ENCODE assay signal across 24 cellular contexts in genomic region chr5:116764941-116765340, GRCh38.
"Had no signal": no experiment of that assay in that cellular context is flagged by ENCODE, and none has a peak within 500 bp of the region (broad histone marks: within the 10 kb centered on the region; RNA-seq: fewer than 3 reads in every experiment).

No MANE protein-coding gene starts in this region.

- H3K27me3 Mint-ChIP-seq: activated CD4-positive, alpha-beta T cell treated with anti-CD3 and anti-CD28 coated beads for 36 hours; activated naive CD8-positive, alpha-beta T cell treated with anti-CD3 and anti-CD28 coated beads, Interleukin-2, amount 10 ng/mL, durations not matched to agents 7 days and 5 days; progenitor cell of endocrine pancreas had no signal

- FAIRE-seq: TTC549 had no signal

- H3K9me3 ChIP-seq: right atrium auricular region, tibial nerve, uterus had no signal

- H3K36me3 Mint-ChIP-seq: activated naive CD8-positive, alpha-beta T cell treated with anti-CD3 and anti-CD28 coated beads, Interleukin-2, amount 10 ng/mL, durations not matched to agents 7 days and 5 days; WTC11 had no signal

- H3K36me3 ChIP-seq: right atrium auricular region, tibial nerve, uterus had no signal

- H3K27me3 ChIP-seq: right atrium auricular region, tibial nerve, uterus had no signal

- DNase-seq: activated CD4-positive, alpha-beta T cell treated with anti-CD3 and anti-CD28 coated beads for 36 hours; activated CD4-positive, alpha-beta T cell treated with anti-CD3 and anti-CD28 coated beads, Interleukin-2, amount 50 U/mL, for 48 hours; activated naive CD4-positive, alpha-beta T cell; activated naive CD8-positive, alpha-beta T cell treated with anti-CD3 and anti-CD28 coated beads, Interleukin-2, amount 10 ng/mL, durations not matched to agents 7 days and 5 days; amygdala; central memory CD4-positive, alpha-beta T cell; erythroblast; foreskin melanocyte; hypothalamus; islet precursor cell; midbrain; occipital lobe; stimulated activated naive CD8-positive, alpha-beta T cell treated with anti-CD3 and anti-CD28 coated beads, Interleukin-15, Interleukin-2, amounts not matched to agents 100 U/mL and 50 U/mL, for 24 hours; substantia nigra; uterus had no signal

- H3K4me3 ChIP-seq: coronary artery, lung, right atrium auricular region, tibial nerve, uterus had no signal

- H3K4me1 Mint-ChIP-seq: activated CD4-positive, alpha-beta T cell treated with anti-CD3 and anti-CD28 coated beads for 36 hours; activated naive CD8-positive, alpha-beta T cell treated with anti-CD3 and anti-CD28 coated beads, Interleukin-2, amount 10 ng/mL, durations not matched to agents 7 days and 5 days had no signal

- H3K4me1 ChIP-seq: right atrium auricular region, tibial nerve, uterus had no signal

- H3K4me3 Mint-ChIP-seq: activated CD4-positive, alpha-beta T cell treated with anti-CD3 and anti-CD28 coated beads for 36 hours; activated naive CD8-positive, alpha-beta T cell treated with anti-CD3 and anti-CD28 coated beads, Interleukin-2, amount 10 ng/mL, durations not matched to agents 7 days and 5 days; activated T-helper 1 cell treated with anti-CD3 and anti-CD28 coated beads, Interleukin-12 subunit alpha, Interleukin-12 subunit beta, Interleukin-2, Interleukin-4 antibody, amounts not matched to agents 30 ng/mL and 10 ng/mL and 1 ng/mL, durations not matched to agents 14 hours and 24 hours and 36 hours; T-helper 2 cell treated with Interferon-gamma antibody and Interleukin-4, amounts not matched to agents 5 μg/mL and 100 μg/mL, for 36 hours; WTC11 had no signal

- H3K27ac Mint-ChIP-seq: activated CD4-positive, alpha-beta T cell treated with anti-CD3 and anti-CD28 coated beads for 36 hours; activated naive CD8-positive, alpha-beta T cell treated with anti-CD3 and anti-CD28 coated beads, Interleukin-2, amount 10 ng/mL, durations not matched to agents 7 days and 5 days; activated T-helper 1 cell treated with anti-CD3 and anti-CD28 coated beads, Interleukin-12 subunit alpha, Interleukin-12 subunit beta, Interleukin-2, Interleukin-4 antibody, amounts not matched to agents 30 ng/mL and 10 ng/mL and 1 ng/mL, durations not matched to agents 14 hours and 24 hours and 36 hours; progenitor cell of endocrine pancreas; T-helper 2 cell treated with Interferon-gamma antibody and Interleukin-4, amounts not matched to agents 5 μg/mL and 100 μg/mL, for 36 hours; WTC11 had no signal

- H3K9me3 Mint-ChIP-seq: activated naive CD8-positive, alpha-beta T cell treated with anti-CD3 and anti-CD28 coated beads, Interleukin-2, amount 10 ng/mL, durations not matched to agents 7 days and 5 days; activated T-helper 1 cell treated with anti-CD3 and anti-CD28 coated beads, Interleukin-12 subunit alpha, Interleukin-12 subunit beta, Interleukin-2, Interleukin-4 antibody, amounts not matched to agents 30 ng/mL and 10 ng/mL and 1 ng/mL, durations not matched to agents 14 hours and 24 hours and 36 hours; T-helper 2 cell treated with Interferon-gamma antibody and Interleukin-4, amounts not matched to agents 5 μg/mL and 100 μg/mL, for 36 hours; WTC11 had no signal

- H3K27ac ChIP-seq: coronary artery, right atrium auricular region, tibial nerve, uterus had no signal

- ATAC-seq: activated CD4-positive, alpha-beta T cell treated with anti-CD3 and anti-CD28 coated beads for 36 hours; stimulated activated naive CD8-positive, alpha-beta T cell treated with anti-CD3 and anti-CD28 coated beads, Interleukin-15, Interleukin-2, amounts not matched to agents 100 U/mL and 50 U/mL, for 24 hours had no signal
